1 cellular context compared by ENCODE assay signal in genomic region chr6:43181942-43182860, GRCh38.
TF ChIP-seq lines count a peak whose summit lies in the region.

TSS of gene CUL9 (plus strand) at chr6:43182196. CDS start at chr6:43184311, 2,115 bp downstream.

TF ChIP-seq in K562, 482 proteins besides CTCF, POLR2A, EP300 and RAD21 (continued from another document and continues in another):
- no peak for TF ChIP-seq ARID3A (IDR thresholded peaks at IDR 0.05; ENCODE audit: borderline replicate concordance, low read depth, low read length)
- no peak for TF ChIP-seq NUFIP1 (IDR thresholded peaks at IDR 0.05; ENCODE audit: partially characterized antibody)
- 0 out of 2 replicates have a peak, but pooled peaks have one; percentile 56 for TF ChIP-seq ZNF766 (CRISPR knock-in tag; conservative IDR thresholded peaks at IDR 0.05)
- TF ChIP-seq SMAD3 (CRISPR knock-in tag; conservative IDR thresholded peaks at IDR 0.05): no peak
- TF ChIP-seq NR2C1 (IDR thresholded peaks at IDR 0.05): peak; percentile 92
- peak; percentile 94 for TF ChIP-seq NR2C1 (tag; IDR thresholded peaks at IDR 0.05)
- TF ChIP-seq GMEB1 (CRISPR knock-in tag; IDR thresholded peaks at IDR 0.05): peak; percentile 94
- TF ChIP-seq RREB1 (CRISPR knock-in tag; IDR thresholded peaks at IDR 0.05): 0 out of 2 replicates have a peak, but pooled peaks have one; percentile 41
- peak; percentile 87 for TF ChIP-seq FIP1L1 (IDR thresholded peaks at IDR 0.05; ENCODE audit: low read depth, low read length, poor library complexity, severe bottlenecking)
- peak; percentile 80; the same call in 1 of the 2 replicates for TF ChIP-seq NR3C1 (CRISPR knock-in tag; IDR thresholded peaks at IDR 0.05)
- TF ChIP-seq ZMIZ1 (IDR thresholded peaks at IDR 0.05; ENCODE audit: low read depth in 2 of 2, low read length in 2 of 2): no peak; a peak in 1 of 4 replicates
- TF ChIP-seq PURB (CRISPR knock-in tag; IDR thresholded peaks at IDR 0.05; ENCODE audit: low read depth): no peak
- TF ChIP-seq ZNF77 (CRISPR knock-in tag; IDR thresholded peaks at IDR 0.05): no peak
- TF ChIP-seq FUS (optimal IDR thresholded peaks at IDR 0.05; ENCODE audit: low read depth, low read length): no peak
- TF ChIP-seq KLF1 (tag; IDR thresholded peaks at IDR 0.05): no peak
- no peak for TF ChIP-seq ZNF785 (CRISPR knock-in tag; IDR thresholded peaks at IDR 0.05)
- TF ChIP-seq ZSCAN32 (CRISPR knock-in tag; IDR thresholded peaks at IDR 0.05): no peak
- TF ChIP-seq ZNF780A (CRISPR knock-in tag; IDR thresholded peaks at IDR 0.05): no peak
- no peak for TF ChIP-seq ZNF197 (CRISPR knock-in tag; IDR thresholded peaks at IDR 0.05; ENCODE audit: low read depth)
- peak; percentile 88 for TF ChIP-seq RBBP5 (IDR thresholded peaks at IDR 0.05; ENCODE audit: borderline replicate concordance, insufficient read depth, low read length, poor library complexity, severe bottlenecking)
- no peak for TF ChIP-seq ZNF124 (CRISPR knock-in tag; IDR thresholded peaks at IDR 0.05)
- no peak for TF ChIP-seq NELFE (IDR thresholded peaks at IDR 0.05; ENCODE audit: insufficient read depth, insufficient read length)
- TF ChIP-seq ARNT (IDR thresholded peaks at IDR 0.05): no peak; a peak in 1 of 4 replicates
- no peak for TF ChIP-seq NFXL1 (CRISPR knock-in tag; IDR thresholded peaks at IDR 0.05)
- no peak for TF ChIP-seq TEAD2 (tag; IDR thresholded peaks at IDR 0.05)
- TF ChIP-seq ZNF79 (CRISPR knock-in tag; IDR thresholded peaks at IDR 0.05; ENCODE audit: low read depth): no peak
- TF ChIP-seq CC2D1A (IDR thresholded peaks at IDR 0.05): no peak
- TF ChIP-seq MITF (IDR thresholded peaks at IDR 0.05): 0 out of 2 replicates have a peak, but pooled peaks have one; percentile 73
- peak; percentile 21 to 58; a peak in 2 of 4 replicates for TF ChIP-seq FOXK2 (conservative IDR thresholded peaks at IDR 0.05 in 1 of 2, IDR thresholded peaks at IDR 0.05 in 1 of 2; ENCODE audit: low read depth in 2 of 2)
- peak; percentile 85 to 93 for TF ChIP-seq MNT (conservative IDR thresholded peaks at IDR 0.05)
- no peak for TF ChIP-seq ZZZ3 (IDR thresholded peaks at IDR 0.05)
- TF ChIP-seq CREM (IDR thresholded peaks at IDR 0.05; ENCODE audit: low read depth): peak; percentile 79
- no peak for TF ChIP-seq NFATC3 (IDR thresholded peaks at IDR 0.05)
- no peak; the same call in 1 of the 2 replicates for TF ChIP-seq ZNF830 (CRISPR knock-in tag; IDR thresholded peaks at IDR 0.05)
- TF ChIP-seq ZNF408 (CRISPR knock-in tag; IDR thresholded peaks at IDR 0.05; ENCODE audit: low read depth): no peak
- no peak for TF ChIP-seq MAFG (tag; conservative IDR thresholded peaks at IDR 0.05)
- no peak for TF ChIP-seq ZNF707 (CRISPR knock-in tag; conservative IDR thresholded peaks at IDR 0.05)
- TF ChIP-seq NBN (IDR thresholded peaks at IDR 0.05; ENCODE audit: low read depth): no peak
- TF ChIP-seq TCF7 (IDR thresholded peaks at IDR 0.05; ENCODE audit: borderline replicate concordance): no peak
- TF ChIP-seq CBX3 (IDR thresholded peaks at IDR 0.05; ENCODE audit: borderline replicate concordance in 1 of 2, low read length in 2 of 2): no peak; a peak in 1 of 3 replicates
- no peak for TF ChIP-seq XRCC3 (IDR thresholded peaks at IDR 0.05)
- TF ChIP-seq TARDBP (IDR thresholded peaks at IDR 0.05): peak; percentile 93
- no peak for TF ChIP-seq ZNF274 (IDR thresholded peaks at IDR 0.05; ENCODE audit: borderline replicate concordance, low read depth, low read length)
- no peak for TF ChIP-seq ZNF717 (CRISPR knock-in tag; IDR thresholded peaks at IDR 0.05)
- peak; percentile 41; the same call in 1 of the 2 replicates for TF ChIP-seq ZNF384 (IDR thresholded peaks at IDR 0.05; ENCODE audit: low read depth, low read length)
- no peak; the same call in 1 of the 2 replicates for TF ChIP-seq FOXM1 (IDR thresholded peaks at IDR 0.05; ENCODE audit: low read depth)
- no peak for TF ChIP-seq FOXM1 (CRISPR knock-in tag; IDR thresholded peaks at IDR 0.05; ENCODE audit: low read depth)
- no peak; the same call in 1 of the 2 replicates for TF ChIP-seq PHB (CRISPR knock-in tag; IDR thresholded peaks at IDR 0.05)
- no peak for TF ChIP-seq ZNF644 (tag; IDR thresholded peaks at IDR 0.05; ENCODE audit: low read depth)
- TF ChIP-seq SMC3 (conservative IDR thresholded peaks at IDR 0.05; ENCODE audit: insufficient read depth, low read depth, low read length): no peak
- no peak for TF ChIP-seq ZNF436 (CRISPR knock-in tag; IDR thresholded peaks at IDR 0.05)
- peak; percentile 91 for TF ChIP-seq RBM22 (IDR thresholded peaks at IDR 0.05; ENCODE audit: low read depth, low read length, poor library complexity, severe bottlenecking)
- TF ChIP-seq GTF2E2 (tag; IDR thresholded peaks at IDR 0.05): no peak
- no peak for TF ChIP-seq ZNF398 (CRISPR knock-in tag; IDR thresholded peaks at IDR 0.05)
